25 cellular contexts compared by ENCODE assay signal in genomic region chr6:26211963-26212362, GRCh38.
DNase-seq lines count a peak whose midpoint lies in the region; ATAC-seq and TF ChIP-seq lines count a peak whose summit lies in the region.
"Had no signal": no experiment of that assay in that cellular context is flagged by ENCODE, and none has a peak within 500 bp of the region (broad histone marks: within the 10 kb centered on the region; RNA-seq: fewer than 3 reads in every experiment).

No MANE protein-coding gene starts in this region.

- intact Hi-C loops in OCI-LY7 (cut with micrococcal nuclease; ENCODE audit: unreplicated experiment) = no loop called here
- intact Hi-C loops in colonic mucosa (cut with DNase I) = no loop called here

- peak; percentile 8 for TF ChIP-seq CTCF in GM12873 (IDR thresholded peaks at IDR 0.05; ENCODE audit: insufficient read depth, low read depth, low read length, missing control alignments)
- TF ChIP-seq CTCF in OCI-LY7 (conservative IDR thresholded peaks at IDR 0.05; ENCODE audit: low read length) = peak; percentile 64
- peak; percentile 22 for TF ChIP-seq CTCF in chondrocyte (IDR thresholded peaks at IDR 0.05)
- no peak for TF ChIP-seq CTCF in colonic mucosa (IDR thresholded peaks at IDR 0.05)

- no peak for ATAC-seq in HG03108 (IDR thresholded peaks at IDR 0.05; ENCODE audit: unreplicated experiment)
- ATAC-seq in HG03097 (IDR thresholded peaks at IDR 0.05; ENCODE audit: low FRiP score, unreplicated experiment) = no peak
- ATAC-seq: foreskin keratinocyte; lower lobe of right lung; stimulated activated naive CD8-positive, alpha-beta T cell treated with anti-CD3 and anti-CD28 coated beads, Interleukin-15, Interleukin-2, amounts not matched to agents 100 U/mL and 50 U/mL, for 24 hours had no signal

- no peaks in the 10 kb centered on the region for H3K79me2 ChIP-seq in OCI-LY7 (ENCODE audit: insufficient read depth, low read depth, low read length)

- no peaks in the 10 kb centered on the region for H3K36me3 Mint-ChIP-seq in chondrocyte (ENCODE audit: low read depth)

- peak; percentile 6 for DNase-seq in HT-29 (ENCODE audit: low spot score)
- peak; percentile 43 for DNase-seq in OCI-LY7 (ENCODE audit: low spot score)
- no peak for DNase-seq in chondrocyte (ENCODE audit: low spot score)
- no peak for DNase-seq in colonic mucosa
- DNase-seq: activated CD4-positive, alpha-beta T cell treated with anti-CD3 and anti-CD28 coated beads, Interleukin-2, amount 10 ng/mL, durations not matched to agents 7 days and 5 days; activated CD8-positive, alpha-beta memory T cell treated with anti-CD3 and anti-CD28 coated beads, Interleukin-2, amount 50 U/mL, for 4 hours; AML-193; amniotic stem cell; DND-41; foreskin keratinocyte; hypothalamus; lower lobe of right lung; NCI-H187; NCI-H226; NCI-H774; stimulated activated CD4-positive, alpha-beta T cell treated with anti-CD3 and anti-CD28 coated beads, Interleukin-2, amount 100 ng/mL, for 48 hours; stimulated activated naive CD8-positive, alpha-beta T cell treated with anti-CD3 and anti-CD28 coated beads, Interleukin-15, Interleukin-2, amounts not matched to agents 100 U/mL and 50 U/mL, for 24 hours; SW 1271; thyroid gland had no signal

- H3K4me2 ChIP-seq in OCI-LY7 (ENCODE audit: low read length) = no peak overlapping the region
- H3K4me2 ChIP-seq: smooth muscle cell had no signal

- H3K4me3 Mint-ChIP-seq in chondrocyte (ENCODE audit: unreplicated experiment) = no peak overlapping the region
- H3K4me3 Mint-ChIP-seq: activated CD4-positive, alpha-beta T cell treated with anti-CD3 and anti-CD28 coated beads, Interleukin-2, amount 10 ng/mL, durations not matched to agents 7 days and 5 days had no signal

- H3K9me3 ChIP-seq in OCI-LY7 (ENCODE audit: low read length) (peaks cover 5% of the 10 kb centered on the region; the same call in 1 of the 2 replicates), colonic mucosa (no peaks in the 10 kb centered on the region)
- H3K9me3 ChIP-seq: HAP-1, lower lobe of right lung, thyroid gland had no signal

- peaks cover 46% of the 10 kb centered on the region for H3K4me1 ChIP-seq in OCI-LY7 (ENCODE audit: insufficient read depth, low read length, poor library complexity, severe bottlenecking)
- peaks cover 3% of the 10 kb centered on the region for H3K4me1 ChIP-seq in colonic mucosa
- H3K4me1 ChIP-seq: foreskin keratinocyte, lower lobe of right lung had no signal

- no peak overlapping the region for H3K27ac ChIP-seq in OCI-LY7 (ENCODE audit: low read depth, low read length, poor library complexity, severe bottlenecking)
- no peak overlapping the region for H3K27ac ChIP-seq in colonic mucosa
- H3K27ac ChIP-seq: cardiac muscle cell, foreskin keratinocyte, lower lobe of right lung, thyroid gland had no signal

- no peaks in the 10 kb centered on the region for H3K27me3 ChIP-seq in colonic mucosa
- H3K27me3 ChIP-seq: cardiac muscle cell, foreskin keratinocyte had no signal

- no peaks in the 10 kb centered on the region for H3K4me1 Mint-ChIP-seq in chondrocyte (ENCODE audit: low read depth)

- BruUV-seq in OCI-LY7 (replicated peaks; lab: Mats Ljungman, UMichigan) = no TSS peak

- no peak overlapping the region for H3K4me3 ChIP-seq in OCI-LY7 (ENCODE audit: low read depth, low read length, poor library complexity, severe bottlenecking)
- H3K4me3 ChIP-seq in colonic mucosa = no peak overlapping the region
- H3K4me3 ChIP-seq: cardiac muscle cell, HAP-1, lower lobe of right lung, smooth muscle cell, thyroid gland had no signal

- no peaks in the 10 kb centered on the region for H3K9me2 ChIP-seq in OCI-LY7 (ENCODE audit: insufficient read depth, low read length)

- H4K20me1 ChIP-seq in OCI-LY7 (ENCODE audit: insufficient read depth, low read length) = no peaks in the 10 kb centered on the region

- no peaks in the 10 kb centered on the region for H3K9me3 Mint-ChIP-seq in chondrocyte (ENCODE audit: low read depth)

- H3K27ac Mint-ChIP-seq in chondrocyte (ENCODE audit: unreplicated experiment) = no peak overlapping the region
- H3K27ac Mint-ChIP-seq: activated CD4-positive, alpha-beta T cell treated with anti-CD3 and anti-CD28 coated beads, Interleukin-2, amount 10 ng/mL, durations not matched to agents 7 days and 5 days had no signal

- no peaks in the 10 kb centered on the region for H3K27me3 Mint-ChIP-seq in chondrocyte (ENCODE audit: low read depth)
- H3K27me3 Mint-ChIP-seq: activated CD4-positive, alpha-beta T cell treated with anti-CD3 and anti-CD28 coated beads, Interleukin-2, amount 10 ng/mL, durations not matched to agents 7 days and 5 days had no signal

- CTCF ChIA-PET in OCI-LY7 (lab: Charles Lee; ENCODE audit: unreplicated experiment) = no interaction called here

- no peak overlapping the region for H3K9ac ChIP-seq in colonic mucosa (ENCODE audit: low read depth in 2 of 2, low read length in 2 of 2)

- H3K36me3 ChIP-seq in OCI-LY7 (ENCODE audit: insufficient read depth, low read length) (peaks cover 7% of the 10 kb centered on the region; the same call in 1 of the 2 replicates), colonic mucosa (no peaks in the 10 kb centered on the region)
- H3K36me3 ChIP-seq: cardiac muscle cell, HAP-1, lower lobe of right lung, thyroid gland had no signal

- POLR2A ChIA-PET in OCI-LY7 (lab: Charles Lee) = no interaction called here

- H2AFZ ChIP-seq in OCI-LY7 (ENCODE audit: low read length) = no peak overlapping the region

Comparison
In these comparisons a context has a peak if more than half of its experiments do, and no peak if none do; other contexts are left out.
1. DNase-seq: peak in HT-29 (single experiment) and OCI-LY7 (single experiment); none in chondrocyte (single experiment) and colonic mucosa (single experiment).